ENCODE assay signal across 2 cellular contexts in the genomic region with DNA sequence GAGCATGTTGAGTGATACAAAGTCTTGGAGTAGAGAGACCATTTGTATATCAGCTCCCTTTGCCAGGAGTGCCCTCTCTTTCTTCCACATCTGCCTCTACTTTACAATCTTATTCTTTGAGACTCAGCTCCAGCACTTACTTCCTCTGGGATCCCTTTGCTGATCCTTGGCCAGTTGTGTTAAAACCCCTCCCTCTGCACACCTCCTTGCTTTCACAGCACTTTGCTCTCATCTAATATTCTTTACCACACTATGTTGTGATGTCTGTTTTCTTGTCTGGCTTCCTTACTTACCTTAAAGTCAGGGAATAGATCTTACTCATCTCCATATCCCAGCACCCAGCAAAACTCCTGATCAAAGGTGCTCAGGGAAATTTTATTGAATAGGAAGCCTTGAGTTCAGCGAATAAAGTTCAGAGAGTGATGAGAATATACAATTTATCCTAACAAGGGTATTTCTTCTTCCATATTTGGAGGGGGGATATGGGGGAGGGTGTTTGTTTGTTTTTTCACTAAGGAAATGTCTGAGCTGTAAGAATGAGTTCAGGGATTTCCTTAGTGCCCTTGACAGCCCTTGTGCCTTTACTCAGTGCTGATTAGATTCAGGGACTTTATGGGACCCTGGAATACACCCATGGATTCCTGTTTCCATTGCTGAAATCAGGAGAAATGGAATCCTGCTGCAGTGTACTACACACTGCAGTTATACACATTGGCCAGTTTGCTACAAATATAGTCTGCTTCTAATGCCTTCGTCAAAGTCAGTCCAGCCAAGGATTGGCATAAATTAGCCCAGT.
TF ChIP-seq lines count a peak whose summit lies in the region.

No MANE protein-coding gene starts in this region.

TF ChIP-seq in IMR-90, 13 proteins besides CTCF, POLR2A, EP300 and RAD21:
- no peak for TF ChIP-seq MAFK (IDR thresholded peaks at IDR 0.05; ENCODE audit: low read depth, low read length)
- TF ChIP-seq MAZ (IDR thresholded peaks at IDR 0.05; ENCODE audit: borderline replicate concordance, low read depth, low read length): no peak
- no peak for TF ChIP-seq MXI1 (IDR thresholded peaks at IDR 0.05; ENCODE audit: borderline replicate concordance, low read depth, low read length)
- no peak for TF ChIP-seq RFX5 (IDR thresholded peaks at IDR 0.05; ENCODE audit: low read depth, low read length)
- TF ChIP-seq, protein P1, sequence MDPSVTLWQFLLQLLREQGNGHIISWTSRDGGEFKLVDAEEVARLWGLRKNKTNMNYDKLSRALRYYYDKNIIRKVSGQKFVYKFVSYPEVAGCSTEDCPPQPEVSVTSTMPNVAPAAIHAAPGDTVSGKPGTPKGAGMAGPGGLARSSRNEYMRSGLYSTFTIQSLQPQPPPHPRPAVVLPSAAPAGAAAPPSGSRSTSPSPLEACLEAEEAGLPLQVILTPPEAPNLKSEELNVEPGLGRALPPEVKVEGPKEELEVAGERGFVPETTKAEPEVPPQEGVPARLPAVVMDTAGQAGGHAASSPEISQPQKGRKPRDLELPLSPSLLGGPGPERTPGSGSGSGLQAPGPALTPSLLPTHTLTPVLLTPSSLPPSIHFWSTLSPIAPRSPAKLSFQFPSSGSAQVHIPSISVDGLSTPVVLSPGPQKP (IDR thresholded peaks at IDR 0.05; ENCODE audit: borderline replicate concordance, low read depth, low read length): no peak
- no peak for TF ChIP-seq FOS (IDR thresholded peaks at IDR 0.05; ENCODE audit: low read depth, low read length)
- TF ChIP-seq CHD1 (IDR thresholded peaks at IDR 0.05; ENCODE audit: low read depth, low read length): no peak
- TF ChIP-seq CEBPB (IDR thresholded peaks at IDR 0.05; ENCODE audit: low read depth, low read length): no peak
- TF ChIP-seq RCOR1 (IDR thresholded peaks at IDR 0.05; ENCODE audit: insufficient replicate concordance, low read length): no peak
- TF ChIP-seq, protein P2, sequence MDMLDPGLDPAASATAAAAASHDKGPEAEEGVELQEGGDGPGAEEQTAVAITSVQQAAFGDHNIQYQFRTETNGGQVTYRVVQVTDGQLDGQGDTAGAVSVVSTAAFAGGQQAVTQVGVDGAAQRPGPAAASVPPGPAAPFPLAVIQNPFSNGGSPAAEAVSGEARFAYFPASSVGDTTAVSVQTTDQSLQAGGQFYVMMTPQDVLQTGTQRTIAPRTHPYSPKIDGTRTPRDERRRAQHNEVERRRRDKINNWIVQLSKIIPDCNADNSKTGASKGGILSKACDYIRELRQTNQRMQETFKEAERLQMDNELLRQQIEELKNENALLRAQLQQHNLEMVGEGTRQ (IDR thresholded peaks at IDR 0.05; ENCODE audit: low read depth, low read length): no peak
- no peak for TF ChIP-seq NFE2L2 (IDR thresholded peaks at IDR 0.05; ENCODE audit: low read depth, low read length)
- TF ChIP-seq SMC3 (IDR thresholded peaks at IDR 0.05; ENCODE audit: low read depth, low read length): no peak
- no peak for TF ChIP-seq BHLHE40 (IDR thresholded peaks at IDR 0.05; ENCODE audit: low read depth, low read length)

TF ChIP-seq in endothelial cell of umbilical vein, 7 proteins besides CTCF, POLR2A, EP300 and RAD21:
- TF ChIP-seq, protein P3, sequence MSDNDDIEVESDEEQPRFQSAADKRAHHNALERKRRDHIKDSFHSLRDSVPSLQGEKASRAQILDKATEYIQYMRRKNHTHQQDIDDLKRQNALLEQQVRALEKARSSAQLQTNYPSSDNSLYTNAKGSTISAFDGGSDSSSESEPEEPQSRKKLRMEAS (IDR thresholded peaks at IDR 0.05; ENCODE audit: insufficient read depth, insufficient read length): no peak
- TF ChIP-seq EZH2 (IDR thresholded peaks at IDR 0.05; ENCODE audit: borderline replicate concordance, low read depth, low read length, severe bottlenecking) (no peak), FOS (IDR thresholded peaks at IDR 0.05; ENCODE audit: borderline replicate concordance, insufficient read depth, low read length) (no peak), POLR2AphosphoS5 (IDR thresholded peaks at IDR 0.05; ENCODE audit: insufficient read depth, low read depth, low read length) (no peak), MYC (IDR thresholded peaks at IDR 0.05; ENCODE audit: low read depth, low read length) (no peak), GATA2 (IDR thresholded peaks at IDR 0.05; ENCODE audit: insufficient read depth, insufficient read length, low read depth, low read length) (no peak), JUN (IDR thresholded peaks at IDR 0.05; ENCODE audit: borderline replicate concordance, insufficient read depth, insufficient read length, low read depth) (no peak)
